In the genomic region with DNA sequence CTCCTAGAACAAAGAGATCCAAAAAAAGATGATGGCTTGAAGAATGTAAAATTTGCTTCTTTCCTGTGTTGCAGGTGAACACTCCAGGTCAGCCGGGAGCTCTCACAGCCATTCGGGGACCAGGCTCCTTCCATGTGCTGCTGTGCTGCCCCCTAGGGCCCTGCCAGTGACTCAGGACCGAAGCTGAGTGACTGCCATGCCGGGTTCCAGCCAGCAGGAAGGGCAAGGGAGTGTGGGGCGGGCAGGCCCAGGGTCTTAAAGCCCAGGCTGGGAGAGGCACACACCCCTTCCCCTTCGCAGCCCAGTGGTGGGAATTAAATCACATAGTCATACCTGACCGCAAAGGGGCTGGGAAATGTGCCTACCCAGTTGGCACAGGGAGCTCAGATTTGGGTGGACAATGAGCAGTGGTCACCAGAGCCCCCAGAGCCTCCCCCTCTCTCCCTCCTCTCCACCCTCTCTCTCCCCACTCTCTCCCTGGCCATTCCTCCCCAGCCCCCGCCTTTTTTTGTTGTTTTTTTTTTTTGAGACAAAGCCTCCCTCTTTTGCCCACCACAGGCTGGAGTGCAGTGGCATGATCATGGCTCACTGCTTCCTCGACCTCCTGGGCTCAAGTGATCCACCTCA, we compare ENCODE assay signal across 9 cellular contexts. TPM values are rescaled to one million over a fixed set of nuclear protein-coding genes. Genes with fewer than 3 reads are reported as not detected.
DNase-seq lines count a peak whose midpoint lies in the region; ATAC-seq and TF ChIP-seq lines count a peak whose summit lies in the region.
"Had no signal": no experiment of that assay in that cellular context is flagged by ENCODE, and none has a peak within 500 bp of the region (broad histone marks: within the 10 kb centered on the region; RNA-seq: fewer than 3 reads in every experiment).

No MANE protein-coding gene starts in this region.

- H4K20me1 ChIP-seq in DND-41 (ENCODE audit: insufficient read depth, low read length) (no peaks in the 10 kb centered on the region), OCI-LY3 (ENCODE audit: insufficient read depth, low read length) (no peaks in the 10 kb centered on the region)

- H3K27me3 Mint-ChIP-seq in activated naive CD4-positive, alpha-beta T cell treated with anti-CD3 and anti-CD28 coated beads, Interleukin-2, amount 10 ng/mL, durations not matched to agents 7 days and 5 days, result peaks cover 70% of the 10 kb centered on the region

- H3K27ac Mint-ChIP-seq in activated naive CD4-positive, alpha-beta T cell treated with anti-CD3 and anti-CD28 coated beads, Interleukin-2, amount 10 ng/mL, durations not matched to agents 7 days and 5 days, result no peak overlapping the region
- H3K27ac Mint-ChIP-seq: T-helper 1 cell treated with Interleukin-12 subunit alpha and Interleukin-12 subunit beta and Interleukin-4 antibody, amounts not matched to agents 30 μg/mL and 1 μg/mL, for 36 hours had no signal

- intact Hi-C loops in heart left ventricle (cut with DNase I), result loop anchor here in 7 of 10 donors (5.0 to 10.0 kb wide), 7 partner anchors 56 to 318 kb away; a partner anchor contains a TSS
- intact Hi-C loops in gastrocnemius medialis (cut with DNase I; ENCODE audit: low total_unique reads), result loop anchor here (10.0 kb wide), 1 partner anchor 168 kb away; no protein-coding TSS in a partner anchor

- no peak overlapping the region for H3K4me3 ChIP-seq in DND-41 (ENCODE audit: low read depth in 1 of 2, low read length in 2 of 2)
- H3K4me3 ChIP-seq in OCI-LY3 (ENCODE audit: low read length), result no peak overlapping the region
- no peak overlapping the region for H3K4me3 ChIP-seq in heart left ventricle
- H3K4me3 ChIP-seq in gastrocnemius medialis, result no peak overlapping the region

- H3K4me1 ChIP-seq in DND-41 (ENCODE audit: insufficient read depth, low read length), result peaks cover 10% of the 10 kb centered on the region
- H3K4me1 ChIP-seq in OCI-LY3 (ENCODE audit: low read length), result peaks cover 10% of the 10 kb centered on the region
- peaks cover 0 to 6% (median 0%) of the 10 kb centered on the region in 12 donors for H3K4me1 ChIP-seq in heart left ventricle
- no peaks in the 10 kb centered on the region for H3K4me1 ChIP-seq in gastrocnemius medialis

- H3K9me3 ChIP-seq in DND-41 (ENCODE audit: insufficient read depth, low read length, severe bottlenecking), result no peaks in the 10 kb centered on the region
- H3K9me3 ChIP-seq in OCI-LY3 (ENCODE audit: insufficient read depth, low read length), result no peaks in the 10 kb centered on the region
- no peaks in the 10 kb centered on the region for H3K9me3 ChIP-seq in heart left ventricle
- H3K9me3 ChIP-seq in gastrocnemius medialis, result no peaks in the 10 kb centered on the region

- H3K9ac ChIP-seq in DND-41 (ENCODE audit: low read depth, low read length), result no peak overlapping the region
- no peak overlapping the region for H3K9ac ChIP-seq in OCI-LY3 (ENCODE audit: low read length)

- no peaks in the 10 kb centered on the region for H3K36me3 Mint-ChIP-seq in activated naive CD4-positive, alpha-beta T cell treated with anti-CD3 and anti-CD28 coated beads, Interleukin-2, amount 10 ng/mL, durations not matched to agents 7 days and 5 days

- CTCF ChIA-PET in activated naive CD4-positive, alpha-beta T cell treated with anti-CD3 and anti-CD28 coated beads, Interleukin-2, amount 10 ng/mL, durations not matched to agents 7 days and 5 days (lab: Charles Lee), result interaction anchor here (0.8 to 12.6 kb wide), 11 partner anchors 9 to 240 kb away, joined by 3 to 154 read pairs (median 4); a partner anchor contains a TSS

- H3K4me3 Mint-ChIP-seq in activated naive CD4-positive, alpha-beta T cell treated with anti-CD3 and anti-CD28 coated beads, Interleukin-2, amount 10 ng/mL, durations not matched to agents 7 days and 5 days, result no peak overlapping the region
- H3K4me3 Mint-ChIP-seq: T-helper 1 cell treated with Interleukin-12 subunit alpha and Interleukin-12 subunit beta and Interleukin-4 antibody, amounts not matched to agents 30 μg/mL and 1 μg/mL, for 36 hours had no signal

- TF ChIP-seq CTCF in DND-41 (IDR thresholded peaks at IDR 0.05; ENCODE audit: borderline replicate concordance, extremely low read depth, low read length, poor library complexity, severe bottlenecking) (peak; percentile 78), LNCAP (IDR thresholded peaks at IDR 0.05) (peak; percentile 91), OCI-LY3 (IDR thresholded peaks at IDR 0.05; ENCODE audit: low read depth, low read length) (peak; percentile 93), heart left ventricle (IDR thresholded peaks at IDR 0.05) (peak; percentile 40 to 70 (median 54)), gastrocnemius medialis (IDR thresholded peaks at IDR 0.05 in 4 of 5, conservative IDR thresholded peaks at IDR 0.05 in 1 of 5) (peak in 1 of 5 experiments; percentile 23)

- DNase-seq in DND-41 (peak; percentile 59), heart left ventricle (peak; percentile 39 to 68 (median 63)), renal cortical epithelial cell (ENCODE audit: low read depth) (peak; percentile 54), gastrocnemius medialis (no peak)
- DNase-seq in activated naive CD4-positive, alpha-beta T cell treated with anti-CD3 and anti-CD28 coated beads, Interleukin-2, amount 10 ng/mL, durations not matched to agents 7 days and 5 days, result peak; percentile 68

- H3K9me3 Mint-ChIP-seq in activated naive CD4-positive, alpha-beta T cell treated with anti-CD3 and anti-CD28 coated beads, Interleukin-2, amount 10 ng/mL, durations not matched to agents 7 days and 5 days, result no peaks in the 10 kb centered on the region
- H3K9me3 Mint-ChIP-seq: T-helper 1 cell treated with Interleukin-12 subunit alpha and Interleukin-12 subunit beta and Interleukin-4 antibody, amounts not matched to agents 30 μg/mL and 1 μg/mL, for 36 hours had no signal

- H3K27ac ChIP-seq in DND-41 (ENCODE audit: low read length), result no peak overlapping the region
- H3K27ac ChIP-seq in OCI-LY3 (ENCODE audit: low read length), result no peak overlapping the region
- no peak overlapping the region for H3K27ac ChIP-seq in heart left ventricle
- H3K27ac ChIP-seq in gastrocnemius medialis, result no peak overlapping the region

- H3K27me3 ChIP-seq in DND-41 (ENCODE audit: insufficient read depth, low read length, poor library complexity) (peaks cover 4% of the 10 kb centered on the region), OCI-LY3 (ENCODE audit: low read depth, low read length) (peaks cover 4% of the 10 kb centered on the region; the same call in 1 of the 2 replicates), heart left ventricle (peaks cover 0 to 13% (median 0%) of the 10 kb centered on the region in 9 donors), gastrocnemius medialis (peaks cover 0 to 4% (median 0%) of the 10 kb centered on the region in 3 donors)

- H3K79me2 ChIP-seq in DND-41 (ENCODE audit: insufficient read depth, low read length) (no peaks in the 10 kb centered on the region), OCI-LY3 (ENCODE audit: low read length) (no peaks in the 10 kb centered on the region)

- no peaks in the 10 kb centered on the region for H3K36me3 ChIP-seq in DND-41 (ENCODE audit: insufficient read depth, low read length)
- H3K36me3 ChIP-seq in OCI-LY3 (replicated peaks; ENCODE audit: low read depth, low read length), result no peaks in the 10 kb centered on the region
- no peaks in the 10 kb centered on the region for H3K36me3 ChIP-seq in heart left ventricle
- no peaks in the 10 kb centered on the region for H3K36me3 ChIP-seq in gastrocnemius medialis

- H3K4me2 ChIP-seq in DND-41 (ENCODE audit: insufficient read depth, low read length), result no peak overlapping the region
- no peak overlapping the region for H3K4me2 ChIP-seq in OCI-LY3 (ENCODE audit: low read length)

- peak; percentile 64; the same call in 2 of the 3 replicates for ATAC-seq in DND-41 (ENCODE audit: insufficient read depth, low read depth)
- peak in 3 of 4 donors; percentile 66 to 82 (median 80) for ATAC-seq in heart left ventricle
- no peak for ATAC-seq in HG02763 (IDR thresholded peaks at IDR 0.05; ENCODE audit: unreplicated experiment)
- ATAC-seq in gastrocnemius medialis, result no peak

- WGBS in heart left ventricle, 4 donors, result 25 to 39% (median 30%) methylated on average over 9 of the region's 9 CpGs

- in situ Hi-C loops in gastrocnemius medialis (cut with MboI; ENCODE audit: low sequenced_read_pairs in 4 of 4), result loop anchor here in 1 of 4 donors (10.0 to 25.0 kb wide), 2 partner anchors 108 to 176 kb away; no protein-coding TSS in a partner anchor

- no peak for TF ChIP-seq POLR2A in heart left ventricle (IDR thresholded peaks at IDR 0.05)
- no peak for TF ChIP-seq POLR2A in gastrocnemius medialis (IDR thresholded peaks at IDR 0.05)

- H3K4me1 Mint-ChIP-seq in activated naive CD4-positive, alpha-beta T cell treated with anti-CD3 and anti-CD28 coated beads, Interleukin-2, amount 10 ng/mL, durations not matched to agents 7 days and 5 days, result peaks cover 2% of the 10 kb centered on the region

- no peak overlapping the region for H2AFZ ChIP-seq in DND-41 (ENCODE audit: low read depth, low read length)
- H2AFZ ChIP-seq in OCI-LY3 (ENCODE audit: low read depth, low read length), result no peak overlapping the region

RNA-seq across cellular contexts. Expression of a gene that starts 11.5 kb away (rescaled TPM):
- total RNA-seq in heart left ventricle (1 to 10 TPM in 4 of 9 donors, under 1 TPM in 5; 0.25 to 1.6 (median 0.94) TPM), renal cortical epithelial cell (2.1 and 2.6 TPM in 2 replicates), gastrocnemius medialis (1 to 10 TPM in 1 of 4 donors, under 1 TPM in 2, not detected in 1; 0.29 to 1.2 (median 0.75) TPM)
- polyA plus RNA-seq in heart left ventricle, result 1 to 10 TPM in 1 of 2 donors, under 1 TPM in 1; 0.88 to 3.1 TPM

RNA-seq across cellular contexts. Expression of a gene that starts 41.8 kb away (rescaled TPM):
- total RNA-seq in heart left ventricle (10 to 100 TPM; 43.6 to 91.3 (median 68.3) TPM), renal cortical epithelial cell (23.4 and 47.7 TPM in 2 replicates), gastrocnemius medialis (10 to 100 TPM; 48.2 to 76.8 (median 56.3) TPM)
- polyA plus RNA-seq in heart left ventricle, result 10 to 100 TPM; 35.2 to 71.1 TPM

RNA-seq across cellular contexts. Expression of a gene that starts 57.5 kb away (rescaled TPM):
- 1 to 10 TPM in 5 of 9 donors, under 1 TPM in 4; 0.46 to 1.7 (median 1.1) TPM for total RNA-seq in heart left ventricle
- polyA plus RNA-seq in heart left ventricle, result under 1 TPM; 0.19 to 0.95 TPM
- total RNA-seq in renal cortical epithelial cell, result 0.17 and 0.25 TPM in 2 replicates
- under 1 TPM in 1 of 4 donors, not detected in 3; 0.24 TPM for total RNA-seq in gastrocnemius medialis

Comparison
In these comparisons a context has a peak if more than half of its experiments do, and no peak if none do; other contexts are left out.
1. ATAC-seq: peak in DND-41 (single experiment) and heart left ventricle (3 of 4); none in HG02763 (single experiment) and gastrocnemius medialis (0 of 2).
2. DNase-seq: peak in DND-41 (single experiment), activated naive CD4-positive, alpha-beta T cell treated with anti-CD3 and anti-CD28 coated beads, Interleukin-2, amount 10 ng/mL, durations not matched to agents 7 days and 5 days (single experiment), heart left ventricle (5 of 5) and renal cortical epithelial cell (single experiment); none in gastrocnemius medialis (0 of 2).